Comparison of ENCODE assay signal across 25 cellular contexts in the genomic region with DNA sequence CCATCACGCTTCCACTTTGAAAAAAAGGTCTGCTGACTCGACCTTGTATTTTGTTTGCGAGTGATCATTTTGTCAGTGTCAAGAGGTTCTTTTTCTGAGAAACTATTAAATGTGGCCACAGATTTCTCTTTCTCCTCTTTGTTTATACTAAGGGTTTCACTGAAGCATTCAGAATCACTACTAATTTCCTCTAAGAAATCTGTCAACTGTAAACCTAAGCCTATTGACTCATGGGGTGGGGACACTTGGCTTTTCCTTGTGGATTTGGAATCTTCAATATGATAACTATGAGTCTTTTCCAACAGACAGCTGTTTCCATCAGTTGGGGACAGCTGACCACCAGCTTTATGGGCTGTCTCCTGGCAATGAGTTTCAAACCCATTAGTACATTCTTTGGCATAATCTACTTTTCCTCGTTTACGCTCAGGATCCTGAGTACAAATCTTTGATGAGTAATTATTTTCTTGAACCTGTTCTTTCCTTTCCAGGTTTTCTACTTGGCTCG.
"Had no signal": no experiment of that assay in that cellular context is flagged by ENCODE, and none has a peak within 500 bp of the region (broad histone marks: within the 10 kb centered on the region; RNA-seq: fewer than 3 reads in every experiment).

No MANE protein-coding gene starts in this region.

- ATAC-seq: esophagus mucosa; gastroesophageal sphincter; left cardiac atrium; left ventricle myocardium superior; naive thymus-derived CD4-positive, alpha-beta T cell; stimulated activated naive B cell treated with anti-CD40 and anti-IgM and Interleukin-4, amounts not matched to agents 10 μg/mL and 1 μg/mL and 100 μg/mL, for 72 hours; T-helper 17 cell; upper lobe of right lung had no signal

- DNase-seq: activated CD4-positive, alpha-beta memory T cell treated with anti-CD3 and anti-CD28 coated beads for 36 hours; activated CD4-positive, alpha-beta T cell treated with anti-CD3 and anti-CD28 coated beads, Interleukin-2, amount 10 ng/mL, durations not matched to agents 24 days and 14 days; activated CD4-positive, CD25-positive, alpha-beta regulatory T cell treated with anti-CD3 and anti-CD28 coated beads, Interleukin-2, amount 50 U/mL, for 72 hours; activated CD8-positive, alpha-beta memory T cell treated with anti-CD3 and anti-CD28 coated beads, Interleukin-2, amount 50 U/mL, for 4 hours; activated effector memory CD4-positive, alpha-beta T cell treated with anti-CD3 and anti-CD28 coated beads, Interleukin-2, amount 50 U/mL, for 16 hours; activated naive CD4-positive, alpha-beta T cell treated with anti-CD3 and anti-CD28 coated beads for 36 hours; activated naive CD8-positive, alpha-beta T cell treated with anti-CD3 and anti-CD28 coated beads for 36 hours; activated T-cell treated with anti-CD3 and anti-CD28 coated beads, Interleukin-2, amount 50 U/mL, for 1 hour; central memory CD4-positive, alpha-beta T cell; islet precursor cell; left cardiac atrium; left ventricle myocardium superior; naive thymus-derived CD4-positive, alpha-beta T cell; ovary; sigmoid colon; stimulated activated CD4-positive, alpha-beta T cell treated with anti-CD3 and anti-CD28 coated beads, Interleukin-1b, Interleukin-23, amount 100 ng/mL, for 48 hours; stimulated activated CD4-positive, alpha-beta T cell treated with anti-CD3 and anti-CD28 coated beads, Interleukin-4, amount 100 ng/mL, for 4 hours; stimulated activated naive B cell treated with anti-CD40 and anti-IgM and Interleukin-4, amounts not matched to agents 10 μg/mL and 1 μg/mL and 100 μg/mL, for 72 hours; stomach; T-helper 17 cell; T1000; thyroid gland; upper lobe of right lung had no signal
